In genomic region chr7:151085329-151085690, GRCh38 we compare ENCODE assay signal across 8 cellular contexts. TPM values are rescaled to one million over a fixed set of nuclear protein-coding genes. Genes with fewer than 3 reads are reported as not detected.
DNase-seq lines count a peak whose midpoint lies in the region; ATAC-seq and TF ChIP-seq lines count a peak whose summit lies in the region.

No MANE protein-coding gene starts in this region.

- H3K4me3 ChIP-seq in cardiac muscle cell (peak overlapping the region; percentile 49), brain microvascular endothelial cell (ENCODE audit: low read depth, low read length) (peak overlapping the region; percentile 78), mesodermal cell (ENCODE audit: extremely low read depth, insufficient read depth, low read length, poor library complexity, severe bottlenecking) (peak overlapping the region; percentile 46), upper lobe of right lung (peak overlapping the region; percentile 62)

- in situ Hi-C loops in brain microvascular endothelial cell (cut with HindIII; ENCODE audit: low pct_ligation_motif_present, low sequenced_read_pairs): no loop called here

- DNase-seq in cardiac muscle cell (ENCODE audit: low read depth in 1 of 2, low spot score in 1 of 2) (peak in 1 of 2 donors; percentile 21), left ventricle myocardium superior (no peak), brain microvascular endothelial cell (no peak), upper lobe of right lung (no peak), NCI-H2107 (lab: John Stamatoyannopoulos, UW) (no peak), NCI-H1436 (lab: John Stamatoyannopoulos, UW) (no peak)

- H3K9me3 ChIP-seq in cardiac muscle cell (ENCODE audit: low read depth): no peaks in the 10 kb centered on the region
- no peaks in the 10 kb centered on the region for H3K9me3 ChIP-seq in mesodermal cell (ENCODE audit: control insufficient read depth, low read length)
- H3K9me3 ChIP-seq in upper lobe of right lung: no peaks in the 10 kb centered on the region

- TF ChIP-seq CTCF in cardiac muscle cell (IDR thresholded peaks at IDR 0.05; ENCODE audit: low read depth, low read length) (no peak), brain microvascular endothelial cell (IDR thresholded peaks at IDR 0.05; ENCODE audit: low read depth, low read length, missing control alignments) (no peak), upper lobe of right lung (IDR thresholded peaks at IDR 0.05) (no peak)

- H3K27me3 ChIP-seq in cardiac muscle cell: no peaks in the 10 kb centered on the region
- no peaks in the 10 kb centered on the region for H3K27me3 ChIP-seq in brain microvascular endothelial cell (replicated peaks)
- no peaks in the 10 kb centered on the region for H3K27me3 ChIP-seq in upper lobe of right lung

- H3K36me3 ChIP-seq in cardiac muscle cell (no peaks in the 10 kb centered on the region), brain microvascular endothelial cell (replicated peaks) (no peaks in the 10 kb centered on the region), mesodermal cell (ENCODE audit: control insufficient read depth, insufficient read depth, low read length) (peaks cover 13% of the 10 kb centered on the region), upper lobe of right lung (no peaks in the 10 kb centered on the region)

- ATAC-seq in left ventricle myocardium superior: no peak
- ATAC-seq in upper lobe of right lung: no peak
- no peak for ATAC-seq in GM18867 (IDR thresholded peaks at IDR 0.05; ENCODE audit: unreplicated experiment)

- intact Hi-C loops in left ventricle myocardium superior (cut with micrococcal nuclease): no loop called here
- intact Hi-C loops in upper lobe of right lung (cut with DNase I): no loop called here

- H3K27ac ChIP-seq in cardiac muscle cell: peak overlapping the region; percentile 80
- H3K27ac ChIP-seq in brain microvascular endothelial cell: no peak overlapping the region
- no peak overlapping the region for H3K27ac ChIP-seq in mesodermal cell (ENCODE audit: low read depth, low read length, severe bottlenecking)
- peak overlapping the region; percentile 82 for H3K27ac ChIP-seq in upper lobe of right lung

- WGBS in mesodermal cell (ENCODE audit: insufficient coverage in 2 of 2), 2 experiments: 40 to 50% methylated on average over 4 to 5 of the region's 5 CpGs

- H3K4me1 ChIP-seq in cardiac muscle cell (ENCODE audit: low read depth) (peaks cover 37% of the 10 kb centered on the region), mesodermal cell (ENCODE audit: control insufficient read depth, insufficient read depth, low read length, poor library complexity, severe bottlenecking) (peaks cover 47% of the 10 kb centered on the region), upper lobe of right lung (peaks cover 63% of the 10 kb centered on the region)

RNA-seq across cellular contexts. Expression of gene AGAP3, which starts 1.0 kb away (rescaled TPM):
- total RNA-seq in cardiac muscle cell: 66.4 and 115 TPM in 2 replicates
- polyA plus RNA-seq in cardiac muscle cell: 106 and 124 TPM in 2 replicates
- total RNA-seq in left ventricle myocardium superior: 69.7 TPM
- 78.3 TPM for polyA plus RNA-seq in mesodermal cell (2013, experiment 1 of 2)
- 71.9 TPM for polyA plus RNA-seq in mesodermal cell (2013, experiment 2 of 2)
- total RNA-seq in upper lobe of right lung: 152 TPM

RNA-seq across cellular contexts. Expression of gene TMUB1, which starts 2.0 kb away (rescaled TPM):
- total RNA-seq in cardiac muscle cell (83.4 and 93.9 TPM in 2 replicates), left ventricle myocardium superior (38.7 TPM), upper lobe of right lung (36.3 TPM)
- polyA plus RNA-seq in cardiac muscle cell: 63.0 and 74.9 TPM in 2 replicates
- polyA plus RNA-seq in mesodermal cell (2013, experiment 1 of 2): 45.6 TPM
- 44.6 TPM for polyA plus RNA-seq in mesodermal cell (2013, experiment 2 of 2)

RNA-seq across cellular contexts. Expression of gene FASTK, which starts 4.7 kb away (rescaled TPM):
- total RNA-seq in cardiac muscle cell (165 and 175 TPM in 2 replicates), left ventricle myocardium superior (79.4 TPM), upper lobe of right lung (54.2 TPM)
- polyA plus RNA-seq in cardiac muscle cell: 145 and 227 TPM in 2 replicates
- 51.8 TPM for polyA plus RNA-seq in mesodermal cell (2013, experiment 1 of 2)
- polyA plus RNA-seq in mesodermal cell (2013, experiment 2 of 2): 50.3 TPM

RNA-seq across cellular contexts. Expression of gene SLC4A2, which starts 25.9 kb away (rescaled TPM):
- total RNA-seq in cardiac muscle cell (269 and 288 TPM in 2 replicates), left ventricle myocardium superior (64.1 TPM), upper lobe of right lung (178 TPM)
- 118 and 144 TPM in 2 replicates for polyA plus RNA-seq in cardiac muscle cell
- 77.0 TPM for polyA plus RNA-seq in mesodermal cell (2013, experiment 1 of 2)
- 68.0 TPM for polyA plus RNA-seq in mesodermal cell (2013, experiment 2 of 2)

RNA-seq across cellular contexts. Expression of gene CDK5, which starts 27.6 kb away (rescaled TPM):
- 17.8 and 35.6 TPM in 2 replicates for total RNA-seq in cardiac muscle cell
- polyA plus RNA-seq in cardiac muscle cell: 24.4 and 56.8 TPM in 2 replicates
- 8.1 TPM for total RNA-seq in left ventricle myocardium superior
- polyA plus RNA-seq in mesodermal cell (2013, experiment 1 of 2): 31.6 TPM
- 26.1 TPM for polyA plus RNA-seq in mesodermal cell (2013, experiment 2 of 2)
- total RNA-seq in upper lobe of right lung: 10.4 TPM

Comparison
In these comparisons a context has a peak if more than half of its experiments do, and no peak if none do; other contexts are left out.
1. H3K27ac ChIP-seq: peak in cardiac muscle cell (single experiment) and upper lobe of right lung (single experiment); none in brain microvascular endothelial cell (single experiment) and mesodermal cell (single experiment).
2. Peak in every context shown above with its lines, with median percentiles within 50 percentile points of each other: H3K4me3 ChIP-seq.